In the genomic region with DNA sequence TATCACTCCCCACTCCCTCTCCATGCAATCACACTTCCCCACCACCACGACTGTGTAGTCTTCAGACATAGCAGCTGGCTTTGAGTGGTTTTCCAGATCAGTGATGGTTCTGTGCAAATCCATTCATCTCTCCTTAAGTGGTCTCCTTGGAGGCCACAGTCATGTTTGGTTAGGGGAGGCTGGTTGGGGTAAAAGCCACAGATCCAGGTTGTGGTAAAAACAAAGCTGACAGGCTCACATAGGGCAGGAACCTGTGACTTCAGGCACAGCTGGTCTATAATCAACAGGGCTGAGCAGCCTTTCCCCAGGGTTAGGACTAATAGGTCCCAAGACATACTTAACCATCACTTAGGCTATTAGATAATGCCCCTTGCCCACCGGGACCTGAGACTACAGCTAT, we compare ENCODE assay signal across 21 cellular contexts.
"Had no signal": no experiment of that assay in that cellular context is flagged by ENCODE, and none has a peak within 500 bp of the region (broad histone marks: within the 10 kb centered on the region; RNA-seq: fewer than 3 reads in every experiment).

No MANE protein-coding gene starts in this region.

- H3K27ac Mint-ChIP-seq: activated B cell treated with CpG ODN at 0.5 μM for 24 hours; activated naive CD8-positive, alpha-beta T cell; memory B cell; natural killer cell treated with Interleukin-12 subunit alpha and Interleukin-12 subunit beta and Interleukin-15 and Interleukin-18, amount 100 ng/mL, for 72 hours; progenitor cell of endocrine pancreas had no signal

- H3K27me3 Mint-ChIP-seq: activated naive CD8-positive, alpha-beta T cell; natural killer cell treated with Interleukin-12 subunit alpha and Interleukin-12 subunit beta and Interleukin-15 and Interleukin-18, amount 100 ng/mL, for 72 hours; progenitor cell of endocrine pancreas had no signal

- H3K27me3 ChIP-seq: brain microvascular endothelial cell, esophagus squamous epithelium, right atrium auricular region had no signal

- DNase-seq: activated B cell treated with CpG ODN at 0.5 μM for 24 hours; activated CD4-positive, alpha-beta T cell treated with anti-CD3 and anti-CD28 coated beads for 48 hours; activated CD8-positive, alpha-beta memory T cell treated with anti-CD3 and anti-CD28 coated beads, Interleukin-2, amount 50 U/mL, for 48 hours; activated gamma-delta T cell treated with Interleukin-2 at 50 U/mL for 16 hours; amniotic stem cell; brain microvascular endothelial cell; cerebellar nuclear complex; effector CD8-positive, alpha-beta T cell; esophagus squamous epithelium; kidney glomerular epithelial cell; left ventricle myocardium superior; nucleus accumbens; small intestine; stimulated activated CD4-positive, alpha-beta T cell treated with anti-CD3 and anti-CD28 coated beads, Interleukin-4, amount 100 ng/mL, for 24 hours; stimulated activated naive CD4-positive, alpha-beta T cell; trophoblast cell had no signal

- H3K9me3 ChIP-seq: esophagus squamous epithelium, right atrium auricular region had no signal

- H3K9me3 Mint-ChIP-seq: activated B cell treated with CpG ODN at 0.5 μM for 24 hours; memory B cell; natural killer cell treated with Interleukin-12 subunit alpha and Interleukin-12 subunit beta and Interleukin-15 and Interleukin-18, amount 100 ng/mL, for 72 hours had no signal

- H3K4me3 ChIP-seq: esophagus squamous epithelium, right atrium auricular region had no signal

- H3K36me3 ChIP-seq: brain microvascular endothelial cell, esophagus squamous epithelium, right atrium auricular region had no signal

- H3K27ac ChIP-seq: brain microvascular endothelial cell, esophagus squamous epithelium, right atrium auricular region had no signal

- H3K4me1 Mint-ChIP-seq: activated B cell treated with CpG ODN at 0.5 μM for 24 hours, memory B cell had no signal

- ATAC-seq: left ventricle myocardium superior; natural killer cell treated with Interleukin-12 subunit alpha and Interleukin-12 subunit beta and Interleukin-15 and Interleukin-18, amount 100 ng/mL, for 72 hours had no signal

- H3K4me3 Mint-ChIP-seq: activated B cell treated with CpG ODN at 0.5 μM for 24 hours; activated naive CD8-positive, alpha-beta T cell; memory B cell; natural killer cell treated with Interleukin-12 subunit alpha and Interleukin-12 subunit beta and Interleukin-15 and Interleukin-18, amount 100 ng/mL, for 72 hours had no signal

- H3K36me3 Mint-ChIP-seq: activated naive CD8-positive, alpha-beta T cell; memory B cell; natural killer cell treated with Interleukin-12 subunit alpha and Interleukin-12 subunit beta and Interleukin-15 and Interleukin-18, amount 100 ng/mL, for 72 hours had no signal
